ENCODE assay signal across 1 cellular context in the genomic region with DNA sequence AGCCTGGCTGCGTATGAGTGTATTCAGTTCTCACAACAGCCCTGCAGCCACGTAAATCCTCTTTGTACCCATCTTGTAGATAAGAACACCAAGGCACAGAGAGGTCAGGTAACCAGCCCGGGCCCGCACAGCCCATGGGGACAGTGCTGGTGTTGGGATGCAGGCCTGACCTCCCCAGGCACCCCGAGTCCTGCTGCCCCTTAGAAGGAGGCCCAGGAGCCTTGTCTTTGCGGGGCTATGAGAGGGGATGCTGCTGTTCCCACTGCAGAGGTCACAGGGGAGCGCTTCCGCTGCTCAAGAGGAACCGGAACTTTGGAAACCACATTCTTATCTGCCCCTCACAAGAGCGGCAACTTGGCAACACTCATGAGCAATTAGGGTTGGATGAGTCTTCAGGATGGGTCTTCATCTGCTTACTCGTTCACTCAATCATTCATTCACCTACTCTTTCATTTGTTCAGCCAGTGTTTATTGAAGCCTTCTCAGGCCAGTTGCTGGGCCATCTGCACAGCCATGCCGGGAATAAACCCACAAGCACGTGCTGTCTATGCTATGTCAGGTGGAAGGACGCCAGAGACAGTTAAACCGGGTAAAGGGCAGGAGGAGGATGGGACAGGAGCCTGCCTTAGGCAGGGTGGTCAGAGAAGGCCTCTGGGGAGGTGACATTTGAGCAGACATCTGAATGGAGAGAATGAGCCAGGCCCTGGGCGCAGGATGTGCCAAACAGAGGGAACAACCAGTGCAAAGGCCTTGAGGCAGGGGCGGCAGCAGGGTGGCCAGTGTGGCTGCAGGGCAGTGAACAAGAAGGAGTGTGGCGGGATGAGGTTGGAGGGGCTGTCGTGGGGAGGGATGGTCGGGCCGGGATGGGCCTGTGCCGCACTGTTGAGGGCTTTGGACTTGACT.
TF ChIP-seq lines count a peak whose summit lies in the region.

No MANE protein-coding gene starts in this region.

TF ChIP-seq in K562, 482 proteins besides CTCF, POLR2A, EP300 and RAD21 (continued from another document and continues in another):
- TF ChIP-seq, protein P1, sequence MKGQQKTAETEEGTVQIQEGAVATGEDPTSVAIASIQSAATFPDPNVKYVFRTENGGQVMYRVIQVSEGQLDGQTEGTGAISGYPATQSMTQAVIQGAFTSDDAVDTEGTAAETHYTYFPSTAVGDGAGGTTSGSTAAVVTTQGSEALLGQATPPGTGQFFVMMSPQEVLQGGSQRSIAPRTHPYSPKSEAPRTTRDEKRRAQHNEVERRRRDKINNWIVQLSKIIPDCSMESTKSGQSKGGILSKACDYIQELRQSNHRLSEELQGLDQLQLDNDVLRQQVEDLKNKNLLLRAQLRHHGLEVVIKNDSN (CRISPR knock-in tag; IDR thresholded peaks at IDR 0.05) = peak; percentile 64
- TF ChIP-seq PTBP1 (IDR thresholded peaks at IDR 0.05; ENCODE audit: low read depth, low read length) (0 out of 2 replicates have a peak, but pooled peaks have one; percentile 61), FUS (optimal IDR thresholded peaks at IDR 0.05; ENCODE audit: low read depth, low read length) (no peak), KLF6 (CRISPR knock-in tag; IDR thresholded peaks at IDR 0.05; ENCODE audit: borderline replicate concordance) (0 out of 2 replicates have a peak, but pooled peaks have one; percentile 59), FOXJ3 (CRISPR knock-in tag; IDR thresholded peaks at IDR 0.05) (no peak), HSF4 (CRISPR knock-in tag; IDR thresholded peaks at IDR 0.05; ENCODE audit: borderline replicate concordance) (no peak), NFRKB (IDR thresholded peaks at IDR 0.05; ENCODE audit: low read depth) (peak; percentile 81), NR2F6 (CRISPR knock-in tag; IDR thresholded peaks at IDR 0.05) (no peak), GATAD2A (IDR thresholded peaks at IDR 0.05) (0 out of 2 replicates have a peak, but pooled peaks have one; percentile 17), FOXA1 (IDR thresholded peaks at IDR 0.05; ENCODE audit: borderline replicate concordance) (no peak), TAL1 (IDR thresholded peaks at IDR 0.05) (peak; percentile 83), ZNF764 (CRISPR knock-in tag; IDR thresholded peaks at IDR 0.05; ENCODE audit: low read depth) (no peak), TGIF2 (CRISPR knock-in tag; IDR thresholded peaks at IDR 0.05) (no peak), FOXP1 (CRISPR knock-in tag; IDR thresholded peaks at IDR 0.05) (no peak), ZNF766 (CRISPR knock-in tag; conservative IDR thresholded peaks at IDR 0.05) (peak; percentile 92), MYBL2 (IDR thresholded peaks at IDR 0.05; ENCODE audit: low read depth) (no peak), MYBL2 (CRISPR knock-in tag; IDR thresholded peaks at IDR 0.05; ENCODE audit: borderline replicate concordance) (no peak), YBX1 (IDR thresholded peaks at IDR 0.05) (no peak), DACH1 (IDR thresholded peaks at IDR 0.05; ENCODE audit: partially characterized antibody) (no peak), ZNF584 (CRISPR knock-in tag; IDR thresholded peaks at IDR 0.05; ENCODE audit: low read depth) (peak; percentile 98), ZNF121 (CRISPR knock-in tag; conservative IDR thresholded peaks at IDR 0.05) (no peak), GABPA (tag; conservative IDR thresholded peaks at IDR 0.05; ENCODE audit: low read depth) (peak; percentile 91), EZH2 (IDR thresholded peaks at IDR 0.05; ENCODE audit: borderline replicate concordance, low read depth, low read length) (no peak), ZNF699 (CRISPR knock-in tag; IDR thresholded peaks at IDR 0.05; ENCODE audit: insufficient replicate concordance) (no peak), ZNF24 (IDR thresholded peaks at IDR 0.05) (peak; percentile 100), NR2C2 (CRISPR knock-in tag; IDR thresholded peaks at IDR 0.05) (peak; percentile 76), NR2C2 (tag; IDR thresholded peaks at IDR 0.05) (peak; percentile 96), LEF1 (IDR thresholded peaks at IDR 0.05) (peak; percentile 76), PYGO2 (tag; IDR thresholded peaks at IDR 0.05) (peak; percentile 26; the same call in 1 of the 2 replicates), PHF8 (IDR thresholded peaks at IDR 0.05; ENCODE audit: borderline replicate concordance, low read length) (peak; percentile 15; the same call in 1 of the 2 replicates), EP400 (IDR thresholded peaks at IDR 0.05) (peak; percentile 43; the same call in 1 of the 2 replicates), NELFE (IDR thresholded peaks at IDR 0.05; ENCODE audit: insufficient read depth, insufficient read length) (no peak), MAFF (IDR thresholded peaks at IDR 0.05; ENCODE audit: low read length) (no peak), ZNF165 (CRISPR knock-in tag; IDR thresholded peaks at IDR 0.05; ENCODE audit: borderline replicate concordance) (no peak), ZNF175 (CRISPR knock-in tag; IDR thresholded peaks at IDR 0.05; ENCODE audit: low read depth) (peak; percentile 95), MEF2D (tag; conservative IDR thresholded peaks at IDR 0.05; ENCODE audit: low read depth) (0 out of 2 replicates have a peak, but pooled peaks have one; percentile 52), MECOM (CRISPR knock-in tag; IDR thresholded peaks at IDR 0.05) (peak; percentile 78), KHSRP (IDR thresholded peaks at IDR 0.05) (no peak), KLF13 (tag; IDR thresholded peaks at IDR 0.05; ENCODE audit: borderline replicate concordance, low read depth) (no peak), CREM (IDR thresholded peaks at IDR 0.05; ENCODE audit: low read depth) (peak; percentile 60; the same call in 1 of the 2 replicates), SMARCE1 (IDR thresholded peaks at IDR 0.05) (peak; percentile 91)
- TF ChIP-seq, protein P2, sequence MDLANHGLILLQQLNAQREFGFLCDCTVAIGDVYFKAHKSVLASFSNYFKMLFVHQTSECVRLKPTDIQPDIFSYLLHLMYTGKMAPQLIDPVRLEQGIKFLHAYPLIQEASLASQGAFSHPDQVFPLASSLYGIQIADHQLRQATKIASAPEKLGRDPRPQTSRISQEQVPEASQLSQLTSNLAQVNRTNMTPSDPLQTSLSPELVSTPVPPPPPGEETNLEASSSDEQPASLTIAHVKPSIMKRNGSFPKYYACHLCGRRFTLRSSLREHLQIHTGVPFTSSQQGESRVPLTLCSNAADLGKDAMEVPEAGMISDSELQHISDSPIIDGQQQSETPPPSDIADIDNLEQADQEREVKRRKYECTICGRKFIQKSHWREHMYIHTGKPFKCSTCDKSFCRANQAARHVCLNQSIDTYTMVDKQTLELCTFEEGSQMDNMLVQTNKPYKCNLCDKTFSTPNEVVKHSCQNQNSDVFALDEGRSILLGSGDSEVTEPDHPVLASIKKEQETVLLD (IDR thresholded peaks at IDR 0.05) = no peak; the same call in 1 of the 2 replicates
- TF ChIP-seq, protein P3, sequence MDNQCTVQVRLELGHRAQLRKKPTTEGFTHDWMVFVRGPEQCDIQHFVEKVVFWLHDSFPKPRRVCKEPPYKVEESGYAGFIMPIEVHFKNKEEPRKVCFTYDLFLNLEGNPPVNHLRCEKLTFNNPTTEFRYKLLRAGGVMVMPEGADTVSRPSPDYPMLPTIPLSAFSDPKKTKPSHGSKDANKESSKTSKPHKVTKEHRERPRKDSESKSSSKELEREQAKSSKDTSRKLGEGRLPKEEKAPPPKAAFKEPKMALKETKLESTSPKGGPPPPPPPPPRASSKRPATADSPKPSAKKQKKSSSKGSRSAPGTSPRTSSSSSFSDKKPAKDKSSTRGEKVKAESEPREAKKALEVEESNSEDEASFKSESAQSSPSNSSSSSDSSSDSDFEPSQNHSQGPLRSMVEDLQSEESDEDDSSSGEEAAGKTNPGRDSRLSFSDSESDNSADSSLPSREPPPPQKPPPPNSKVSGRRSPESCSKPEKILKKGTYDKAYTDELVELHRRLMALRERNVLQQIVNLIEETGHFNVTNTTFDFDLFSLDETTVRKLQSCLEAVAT (IDR thresholded peaks at IDR 0.05) = peak in 1 of 2 experiments; percentile 79; a peak in 1 of 4 replicates
- TF ChIP-seq, protein P4, sequence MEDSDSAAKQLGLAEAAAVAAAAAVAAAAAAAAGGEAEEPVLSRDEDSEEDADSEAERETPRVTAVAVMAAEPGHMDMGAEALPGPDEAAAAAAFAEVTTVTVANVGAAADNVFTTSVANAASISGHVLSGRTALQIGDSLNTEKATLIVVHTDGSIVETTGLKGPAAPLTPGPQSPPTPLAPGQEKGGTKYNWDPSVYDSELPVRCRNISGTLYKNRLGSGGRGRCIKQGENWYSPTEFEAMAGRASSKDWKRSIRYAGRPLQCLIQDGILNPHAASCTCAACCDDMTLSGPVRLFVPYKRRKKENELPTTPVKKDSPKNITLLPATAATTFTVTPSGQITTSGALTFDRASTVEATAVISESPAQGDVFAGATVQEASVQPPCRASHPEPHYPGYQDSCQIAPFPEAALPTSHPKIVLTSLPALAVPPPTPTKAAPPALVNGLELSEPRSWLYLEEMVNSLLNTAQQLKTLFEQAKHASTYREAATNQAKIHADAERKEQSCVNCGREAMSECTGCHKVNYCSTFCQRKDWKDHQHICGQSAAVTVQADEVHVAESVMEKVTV (CRISPR knock-in tag; IDR thresholded peaks at IDR 0.05) = no peak
- TF ChIP-seq, protein P5, sequence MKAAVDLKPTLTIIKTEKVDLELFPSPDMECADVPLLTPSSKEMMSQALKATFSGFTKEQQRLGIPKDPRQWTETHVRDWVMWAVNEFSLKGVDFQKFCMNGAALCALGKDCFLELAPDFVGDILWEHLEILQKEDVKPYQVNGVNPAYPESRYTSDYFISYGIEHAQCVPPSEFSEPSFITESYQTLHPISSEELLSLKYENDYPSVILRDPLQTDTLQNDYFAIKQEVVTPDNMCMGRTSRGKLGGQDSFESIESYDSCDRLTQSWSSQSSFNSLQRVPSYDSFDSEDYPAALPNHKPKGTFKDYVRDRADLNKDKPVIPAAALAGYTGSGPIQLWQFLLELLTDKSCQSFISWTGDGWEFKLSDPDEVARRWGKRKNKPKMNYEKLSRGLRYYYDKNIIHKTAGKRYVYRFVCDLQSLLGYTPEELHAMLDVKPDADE (conservative IDR thresholded peaks at IDR 0.05; ENCODE audit: control insufficient read depth, low read depth, low read length) = peak; percentile 73; the same call in 1 of the 2 replicates
- TF ChIP-seq, protein P6, sequence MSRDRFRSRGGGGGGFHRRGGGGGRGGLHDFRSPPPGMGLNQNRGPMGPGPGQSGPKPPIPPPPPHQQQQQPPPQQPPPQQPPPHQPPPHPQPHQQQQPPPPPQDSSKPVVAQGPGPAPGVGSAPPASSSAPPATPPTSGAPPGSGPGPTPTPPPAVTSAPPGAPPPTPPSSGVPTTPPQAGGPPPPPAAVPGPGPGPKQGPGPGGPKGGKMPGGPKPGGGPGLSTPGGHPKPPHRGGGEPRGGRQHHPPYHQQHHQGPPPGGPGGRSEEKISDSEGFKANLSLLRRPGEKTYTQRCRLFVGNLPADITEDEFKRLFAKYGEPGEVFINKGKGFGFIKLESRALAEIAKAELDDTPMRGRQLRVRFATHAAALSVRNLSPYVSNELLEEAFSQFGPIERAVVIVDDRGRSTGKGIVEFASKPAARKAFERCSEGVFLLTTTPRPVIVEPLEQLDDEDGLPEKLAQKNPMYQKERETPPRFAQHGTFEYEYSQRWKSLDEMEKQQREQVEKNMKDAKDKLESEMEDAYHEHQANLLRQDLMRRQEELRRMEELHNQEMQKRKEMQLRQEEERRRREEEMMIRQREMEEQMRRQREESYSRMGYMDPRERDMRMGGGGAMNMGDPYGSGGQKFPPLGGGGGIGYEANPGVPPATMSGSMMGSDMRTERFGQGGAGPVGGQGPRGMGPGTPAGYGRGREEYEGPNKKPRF (IDR thresholded peaks at IDR 0.05; ENCODE audit: low read depth, low read length) = no peak
- TF ChIP-seq, protein P7, sequence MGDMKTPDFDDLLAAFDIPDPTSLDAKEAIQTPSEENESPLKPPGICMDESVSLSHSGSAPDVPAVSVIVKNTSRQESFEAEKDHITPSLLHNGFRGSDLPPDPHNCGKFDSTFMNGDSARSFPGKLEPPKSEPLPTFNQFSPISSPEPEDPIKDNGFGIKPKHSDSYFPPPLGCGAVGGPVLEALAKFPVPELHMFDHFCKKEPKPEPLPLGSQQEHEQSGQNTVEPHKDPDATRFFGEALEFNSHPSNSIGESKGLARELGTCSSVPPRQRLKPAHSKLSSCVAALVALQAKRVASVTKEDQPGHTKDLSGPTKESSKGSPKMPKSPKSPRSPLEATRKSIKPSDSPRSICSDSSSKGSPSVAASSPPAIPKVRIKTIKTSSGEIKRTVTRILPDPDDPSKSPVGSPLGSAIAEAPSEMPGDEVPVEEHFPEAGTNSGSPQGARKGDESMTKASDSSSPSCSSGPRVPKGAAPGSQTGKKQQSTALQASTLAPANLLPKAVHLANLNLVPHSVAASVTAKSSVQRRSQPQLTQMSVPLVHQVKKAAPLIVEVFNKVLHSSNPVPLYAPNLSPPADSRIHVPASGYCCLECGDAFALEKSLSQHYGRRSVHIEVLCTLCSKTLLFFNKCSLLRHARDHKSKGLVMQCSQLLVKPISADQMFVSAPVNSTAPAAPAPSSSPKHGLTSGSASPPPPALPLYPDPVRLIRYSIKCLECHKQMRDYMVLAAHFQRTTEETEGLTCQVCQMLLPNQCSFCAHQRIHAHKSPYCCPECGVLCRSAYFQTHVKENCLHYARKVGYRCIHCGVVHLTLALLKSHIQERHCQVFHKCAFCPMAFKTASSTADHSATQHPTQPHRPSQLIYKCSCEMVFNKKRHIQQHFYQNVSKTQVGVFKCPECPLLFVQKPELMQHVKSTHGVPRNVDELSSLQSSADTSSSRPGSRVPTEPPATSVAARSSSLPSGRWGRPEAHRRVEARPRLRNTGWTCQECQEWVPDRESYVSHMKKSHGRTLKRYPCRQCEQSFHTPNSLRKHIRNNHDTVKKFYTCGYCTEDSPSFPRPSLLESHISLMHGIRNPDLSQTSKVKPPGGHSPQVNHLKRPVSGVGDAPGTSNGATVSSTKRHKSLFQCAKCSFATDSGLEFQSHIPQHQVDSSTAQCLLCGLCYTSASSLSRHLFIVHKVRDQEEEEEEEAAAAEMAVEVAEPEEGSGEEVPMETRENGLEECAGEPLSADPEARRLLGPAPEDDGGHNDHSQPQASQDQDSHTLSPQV (IDR thresholded peaks at IDR 0.05) = peak; percentile 97
- TF ChIP-seq, protein P8, sequence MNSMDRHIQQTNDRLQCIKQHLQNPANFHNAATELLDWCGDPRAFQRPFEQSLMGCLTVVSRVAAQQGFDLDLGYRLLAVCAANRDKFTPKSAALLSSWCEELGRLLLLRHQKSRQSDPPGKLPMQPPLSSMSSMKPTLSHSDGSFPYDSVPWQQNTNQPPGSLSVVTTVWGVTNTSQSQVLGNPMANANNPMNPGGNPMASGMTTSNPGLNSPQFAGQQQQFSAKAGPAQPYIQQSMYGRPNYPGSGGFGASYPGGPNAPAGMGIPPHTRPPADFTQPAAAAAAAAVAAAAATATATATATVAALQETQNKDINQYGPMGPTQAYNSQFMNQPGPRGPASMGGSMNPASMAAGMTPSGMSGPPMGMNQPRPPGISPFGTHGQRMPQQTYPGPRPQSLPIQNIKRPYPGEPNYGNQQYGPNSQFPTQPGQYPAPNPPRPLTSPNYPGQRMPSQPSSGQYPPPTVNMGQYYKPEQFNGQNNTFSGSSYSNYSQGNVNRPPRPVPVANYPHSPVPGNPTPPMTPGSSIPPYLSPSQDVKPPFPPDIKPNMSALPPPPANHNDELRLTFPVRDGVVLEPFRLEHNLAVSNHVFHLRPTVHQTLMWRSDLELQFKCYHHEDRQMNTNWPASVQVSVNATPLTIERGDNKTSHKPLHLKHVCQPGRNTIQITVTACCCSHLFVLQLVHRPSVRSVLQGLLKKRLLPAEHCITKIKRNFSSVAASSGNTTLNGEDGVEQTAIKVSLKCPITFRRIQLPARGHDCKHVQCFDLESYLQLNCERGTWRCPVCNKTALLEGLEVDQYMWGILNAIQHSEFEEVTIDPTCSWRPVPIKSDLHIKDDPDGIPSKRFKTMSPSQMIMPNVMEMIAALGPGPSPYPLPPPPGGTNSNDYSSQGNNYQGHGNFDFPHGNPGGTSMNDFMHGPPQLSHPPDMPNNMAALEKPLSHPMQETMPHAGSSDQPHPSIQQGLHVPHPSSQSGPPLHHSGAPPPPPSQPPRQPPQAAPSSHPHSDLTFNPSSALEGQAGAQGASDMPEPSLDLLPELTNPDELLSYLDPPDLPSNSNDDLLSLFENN (IDR thresholded peaks at IDR 0.05; ENCODE audit: low read depth in 2 of 2, low read length in 2 of 2) = peak in 1 of 2 experiments; percentile 93; a peak in 2 of 4 replicates
